9 cellular contexts compared by ENCODE assay signal in genomic region chr20:24948939-24949679, GRCh38. TPM values are rescaled to one million over a fixed set of nuclear protein-coding genes. Genes with fewer than 3 reads are reported as not detected.
A peak's percentile ranks its signal among the peaks of the same experiment; 100 is the strongest.
DNase-seq lines count a peak whose midpoint lies in the region; ATAC-seq lines count a peak whose summit lies in the region.
"Had no signal": no experiment of that assay in that cellular context is flagged by ENCODE, and none has a peak within 500 bp of the region (broad histone marks: within the 10 kb centered on the region; RNA-seq: fewer than 3 reads in every experiment).

Gene CST7 (plus strand): TSS chr20:24949269. CDS start chr20:24949506, 237 bp downstream.

- in situ Hi-C loops in ACHN (cut with HindIII; ENCODE audit: low pct_ligation_motif_present, low pct_unique_long_range_greater_than_20kb, low sequenced_read_pairs): no loop called here

- ATAC-seq in HG03196 (IDR thresholded peaks at IDR 0.05; ENCODE audit: unreplicated experiment): peak; percentile 59

- peak; percentile 79 for DNase-seq in A172 (ENCODE audit: low spot score)
- peak; percentile 69 to 71 for DNase-seq in activated CD4-positive, alpha-beta T cell treated with anti-CD3 and anti-CD28 coated beads for 24 hours (ENCODE audit: low read depth in 2 of 2)
- peak; percentile 68 for DNase-seq in effector CD4-positive, alpha-beta T cell
- DNase-seq in stimulated activated CD4-positive, alpha-beta T cell treated with anti-CD3 and anti-CD28 coated beads, Interleukin-2, amount 100 ng/mL, for 48 hours: peak; percentile 69 to 73
- no peak for DNase-seq in ACHN
- DNase-seq in 8988T: no peak
- DNase-seq in NCI-H82 (lab: John Stamatoyannopoulos, UW): no peak

RNA-seq across cellular contexts. Expression of gene CST7, which starts in this region (rescaled TPM):
- not detected in 2 replicates for total RNA-seq in A172 (2014; rRNA removed; shearing (Covaris generic))
- total RNA-seq: lung microvascular endothelial cell had no signal

Comparison
In these comparisons a context has a peak if more than half of its experiments do, and no peak if none do; other contexts are left out.
1. Peak in DNase-seq in A172; RNA of the gene not detected or under 1 TPM.
2. DNase-seq: peak in activated CD4-positive, alpha-beta T cell treated with anti-CD3 and anti-CD28 coated beads for 24 hours (2 of 2), effector CD4-positive, alpha-beta T cell (single experiment) and stimulated activated CD4-positive, alpha-beta T cell treated with anti-CD3 and anti-CD28 coated beads, Interleukin-2, amount 100 ng/mL, for 48 hours (2 of 2); none in ACHN (single experiment), 8988T (single experiment) and NCI-H82 (single experiment).